In the genomic region with DNA sequence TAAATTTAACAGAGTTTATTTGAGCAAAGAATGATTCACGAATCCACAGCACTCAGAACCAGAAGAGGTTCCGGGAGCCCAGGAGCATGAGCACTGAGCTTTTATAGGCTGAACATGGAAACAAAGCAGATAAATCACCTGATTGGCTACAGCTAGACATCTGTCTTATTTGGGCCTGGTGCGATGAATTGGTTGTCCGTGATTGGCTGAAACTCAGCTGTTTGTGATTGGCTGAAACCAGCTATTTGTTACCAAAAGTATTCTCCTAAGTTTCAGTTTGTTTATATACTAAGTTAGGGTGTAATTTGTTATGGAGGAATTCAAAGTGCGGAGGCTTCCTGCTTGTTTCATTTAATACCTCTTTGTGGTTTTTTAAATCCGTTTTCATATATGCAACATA, we compare ENCODE assay signal across 15 cellular contexts. TPM values are rescaled to one million over a fixed set of nuclear protein-coding genes. Genes with fewer than 3 reads are reported as not detected.
DNase-seq lines count a peak whose midpoint lies in the region; ATAC-seq, FAIRE-seq and TF ChIP-seq lines count a peak whose summit lies in the region.
"Had no signal": no experiment of that assay in that cellular context is flagged by ENCODE, and none has a peak within 500 bp of the region (broad histone marks: within the 10 kb centered on the region; RNA-seq: fewer than 3 reads in every experiment).

No MANE protein-coding gene starts in this region.

- H3K79me2 ChIP-seq in endothelial cell of umbilical vein (ENCODE audit: control insufficient read depth, insufficient read depth, low read length): no peaks in the 10 kb centered on the region

- peak overlapping the region; percentile 65 for H3K27ac Mint-ChIP-seq in activated CD8-positive, alpha-beta T cell treated with anti-CD3 and anti-CD28 coated beads, Interleukin-2, amount 10 ng/mL, durations not matched to agents 7 days and 5 days
- H3K27ac Mint-ChIP-seq in mesothelial cell of epicardium: no peak overlapping the region

- no peaks in the 10 kb centered on the region for H4K20me1 ChIP-seq in endothelial cell of umbilical vein (replicated peaks; ENCODE audit: control insufficient read depth, extremely low read depth, insufficient read depth, low read length)

- no peak overlapping the region for H2AFZ ChIP-seq in endothelial cell of umbilical vein (ENCODE audit: low read depth, low read length)

- CTCF ChIA-PET in activated CD8-positive, alpha-beta T cell treated with anti-CD3 and anti-CD28 coated beads, Interleukin-2, amount 10 ng/mL, durations not matched to agents 7 days and 5 days (lab: Charles Lee): interaction anchor here (0.7 to 4.1 kb wide), 14 partner anchors 8 to 1092 kb away, joined by 3 to 35 read pairs (median 6); a partner anchor contains a TSS
- CTCF ChIA-PET in endothelial cell of umbilical vein (lab: Charles Lee): interaction anchor here (1.0 to 1.8 kb wide), 3 partner anchors 9 to 14 kb away, joined by 3 to 6 read pairs (median 3); no protein-coding TSS in a partner anchor

- H3K4me1 Mint-ChIP-seq in activated CD8-positive, alpha-beta T cell treated with anti-CD3 and anti-CD28 coated beads, Interleukin-2, amount 10 ng/mL, durations not matched to agents 7 days and 5 days (ENCODE audit: low read depth): peaks cover 41% of the 10 kb centered on the region
- H3K4me1 Mint-ChIP-seq in mesothelial cell of epicardium: peaks cover 6% of the 10 kb centered on the region

- DNase-seq in stimulated activated CD4-positive, alpha-beta T cell treated with anti-CD3 and anti-CD28 coated beads, Interleukin-1b, Interleukin-23, amount 100 ng/mL, for 48 hours: peak; percentile 66
- no peak for DNase-seq in stimulated activated CD4-positive, alpha-beta T cell treated with anti-CD3 and anti-CD28 coated beads, Interleukin-2, amount 100 ng/mL, for 48 hours
- peak; percentile 53 for DNase-seq in activated CD8-positive, alpha-beta T cell treated with anti-CD3 and anti-CD28 coated beads, Interleukin-2, amount 10 ng/mL, durations not matched to agents 7 days and 5 days
- DNase-seq in endothelial cell of umbilical vein (ENCODE audit: low read depth, low spot score) (no peak), prostate gland (ENCODE audit: low spot score) (no peak), mesothelial cell of epicardium (ENCODE audit: low spot score in 2 of 2, unreplicated experiment in 2 of 2) (no peak)
- DNase-seq: DMS79 treated with DMSO at 0.1 percent for 48 hours, NCI-H187, T1000 had no signal

- H3K4me2 ChIP-seq in endothelial cell of umbilical vein (ENCODE audit: insufficient read depth, low read length): no peak overlapping the region
- H3K4me2 ChIP-seq: KMS-11 had no signal

- ATAC-seq in activated CD8-positive, alpha-beta T cell treated with anti-CD3 and anti-CD28 coated beads, Interleukin-2, amount 10 ng/mL, durations not matched to agents 7 days and 5 days: peak; percentile 81
- no peak for ATAC-seq in HG03025 (IDR thresholded peaks at IDR 0.05; ENCODE audit: low FRiP score, unreplicated experiment)
- ATAC-seq in GM18517 (IDR thresholded peaks at IDR 0.05; ENCODE audit: unreplicated experiment): no peak

- H3K4me3 ChIP-seq in endothelial cell of umbilical vein (replicated peaks in 1 of 3; ENCODE audit: insufficient read depth in 1 of 3, low read depth in 1 of 3, low read length in 3 of 3) (no peak overlapping the region), prostate gland (no peak overlapping the region)

- no peaks in the 10 kb centered on the region for H3K9me3 Mint-ChIP-seq in activated CD8-positive, alpha-beta T cell treated with anti-CD3 and anti-CD28 coated beads, Interleukin-2, amount 10 ng/mL, durations not matched to agents 7 days and 5 days (ENCODE audit: insufficient read depth)
- H3K9me3 Mint-ChIP-seq in mesothelial cell of epicardium: no peaks in the 10 kb centered on the region

- H3K27me3 Mint-ChIP-seq in activated CD8-positive, alpha-beta T cell treated with anti-CD3 and anti-CD28 coated beads, Interleukin-2, amount 10 ng/mL, durations not matched to agents 7 days and 5 days (ENCODE audit: low read depth): no peaks in the 10 kb centered on the region
- peaks cover 4% of the 10 kb centered on the region for H3K27me3 Mint-ChIP-seq in mesothelial cell of epicardium (ENCODE audit: low read depth)

- no TSS peak for BruUV-seq in endothelial cell of umbilical vein (replicated peaks; lab: Mats Ljungman, UMichigan)

- H3K9me1 ChIP-seq in endothelial cell of umbilical vein (replicated peaks; ENCODE audit: control insufficient read depth, extremely low read depth, insufficient read depth, low read length): no peaks in the 10 kb centered on the region

- H3K27ac ChIP-seq in endothelial cell of umbilical vein (ENCODE audit: insufficient read depth, low read depth, low read length) (no peak overlapping the region), prostate gland (no peak overlapping the region)
- H3K27ac ChIP-seq: brain microvascular endothelial cell, KMS-11 had no signal

- TF ChIP-seq POLR2A in endothelial cell of umbilical vein (IDR thresholded peaks at IDR 0.05; ENCODE audit: low read depth, low read length): no peak
- TF ChIP-seq POLR2A in prostate gland (IDR thresholded peaks at IDR 0.05): no peak

- intact Hi-C loops in endothelial cell of umbilical vein (cut with micrococcal nuclease) (no loop called here), prostate gland (cut with DNase I) (no loop called here)

- H3K9me3 ChIP-seq in endothelial cell of umbilical vein (replicated peaks; ENCODE audit: control insufficient read depth, insufficient read depth, low read length): no peaks in the 10 kb centered on the region
- no peaks in the 10 kb centered on the region for H3K9me3 ChIP-seq in prostate gland

- POLR2A ChIA-PET in activated CD8-positive, alpha-beta T cell treated with anti-CD3 and anti-CD28 coated beads, Interleukin-2, amount 10 ng/mL, durations not matched to agents 7 days and 5 days (lab: Charles Lee): interaction anchor here (0.9 to 5.9 kb wide), 11 partner anchors 10 to 56 kb away, joined by 3 to 58 read pairs (median 4); a partner anchor contains a TSS
- POLR2A ChIA-PET in endothelial cell of umbilical vein (lab: Charles Lee): no interaction called here

- peak; percentile 21 for FAIRE-seq in endothelial cell of umbilical vein (lab: Jason Lieb, UNC)
- FAIRE-seq: frontal cortex had no signal

- dilution Hi-C loops in endothelial cell of umbilical vein (cut with MboI; ENCODE audit: extremely low pct_ligation_motif_present, low sequenced_read_pairs): no loop called here

- H3K27me3 ChIP-seq in endothelial cell of umbilical vein (ENCODE audit: control insufficient read depth in 2 of 2, insufficient read depth in 2 of 2, low read length in 2 of 2): peaks cover 0 to 3% of the 10 kb centered on the region in 2 experiments
- no peaks in the 10 kb centered on the region for H3K27me3 ChIP-seq in prostate gland (replicated peaks; ENCODE audit: insufficient read depth)
- H3K27me3 ChIP-seq: brain microvascular endothelial cell had no signal

- no peaks in the 10 kb centered on the region for H3K36me3 Mint-ChIP-seq in activated CD8-positive, alpha-beta T cell treated with anti-CD3 and anti-CD28 coated beads, Interleukin-2, amount 10 ng/mL, durations not matched to agents 7 days and 5 days (ENCODE audit: low read depth)
- H3K36me3 Mint-ChIP-seq in mesothelial cell of epicardium: no peaks in the 10 kb centered on the region

- TF ChIP-seq CTCF in endothelial cell of umbilical vein (IDR thresholded peaks at IDR 0.05; ENCODE audit: extremely low read depth in 1 of 2, insufficient read depth in 1 of 2, low read depth in 1 of 2, low read length in 2 of 2): no peak
- no peak for TF ChIP-seq CTCF in prostate gland (IDR thresholded peaks at IDR 0.05)
- TF ChIP-seq CTCF in mesothelial cell of epicardium (IDR thresholded peaks at IDR 0.05; ENCODE audit: unreplicated experiment): no peak

- peak overlapping the region; percentile 55 for H3K4me3 Mint-ChIP-seq in activated CD8-positive, alpha-beta T cell treated with anti-CD3 and anti-CD28 coated beads, Interleukin-2, amount 10 ng/mL, durations not matched to agents 7 days and 5 days
- H3K4me3 Mint-ChIP-seq in mesothelial cell of epicardium: no peak overlapping the region

- H3K4me1 ChIP-seq in endothelial cell of umbilical vein (ENCODE audit: control insufficient read depth, extremely low read depth, insufficient read depth, low read length) (peaks cover 3% of the 10 kb centered on the region), prostate gland (replicated peaks) (no peaks in the 10 kb centered on the region)

- no peak overlapping the region for H3K9ac ChIP-seq in endothelial cell of umbilical vein (replicated peaks; ENCODE audit: extremely low read depth, insufficient read depth, low read length)
- H3K9ac ChIP-seq: KMS-11 had no signal

- H3K36me3 ChIP-seq in endothelial cell of umbilical vein (ENCODE audit: control insufficient read depth in 2 of 2, extremely low read depth in 1 of 2, insufficient read depth in 2 of 2, low read length in 2 of 2) (no peaks in the 10 kb centered on the region), prostate gland (no peaks in the 10 kb centered on the region)
- H3K36me3 ChIP-seq: brain microvascular endothelial cell had no signal

- 82% methylated on average over 6 of the region's 6 CpGs for WGBS in prostate gland

TF ChIP-seq in endothelial cell of umbilical vein, 7 proteins besides CTCF, POLR2A, EP300 and RAD21:
- TF ChIP-seq MYC (IDR thresholded peaks at IDR 0.05; ENCODE audit: low read depth, low read length) (no peak), FOS (IDR thresholded peaks at IDR 0.05; ENCODE audit: borderline replicate concordance, insufficient read depth, low read length) (no peak), JUN (IDR thresholded peaks at IDR 0.05; ENCODE audit: borderline replicate concordance, insufficient read depth, insufficient read length, low read depth) (no peak), POLR2AphosphoS5 (IDR thresholded peaks at IDR 0.05; ENCODE audit: insufficient read depth, low read depth, low read length) (no peak)
- TF ChIP-seq, protein P1, sequence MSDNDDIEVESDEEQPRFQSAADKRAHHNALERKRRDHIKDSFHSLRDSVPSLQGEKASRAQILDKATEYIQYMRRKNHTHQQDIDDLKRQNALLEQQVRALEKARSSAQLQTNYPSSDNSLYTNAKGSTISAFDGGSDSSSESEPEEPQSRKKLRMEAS (IDR thresholded peaks at IDR 0.05; ENCODE audit: insufficient read depth, insufficient read length): no peak

RNA-seq across cellular contexts. Expression of a gene that starts 15.8 kb away (rescaled TPM):
- total RNA-seq in activated CD8-positive, alpha-beta T cell treated with anti-CD3 and anti-CD28 coated beads, Interleukin-2, amount 10 ng/mL, durations not matched to agents 7 days and 5 days: 100 to 1,000 TPM; 386 TPM
- not detected in 2 replicates for total RNA-seq in endothelial cell of umbilical vein
- not detected in 2 replicates for polyA plus RNA-seq in endothelial cell of umbilical vein
- polyA plus RNA-seq in endothelial cell of umbilical vein (2011; cell fraction: cytosol; rRNA removed): 0.05 TPM in 1 of 2 replicates, not detected in the other
- not detected in 2 replicates for polyA plus RNA-seq in endothelial cell of umbilical vein (2011; cell fraction: nucleus; rRNA removed)
- polyA plus RNA-seq in endothelial cell of umbilical vein (2012): 0.26 TPM in 1 of 2 replicates, not detected in the other
- polyA minus RNA-seq in endothelial cell of umbilical vein: 0.22 and 0.83 TPM in 2 replicates
- not detected for polyA minus RNA-seq in endothelial cell of umbilical vein (2011; cell fraction: cytosol; rRNA and poly(A)+ RNA removed)
- polyA minus RNA-seq in endothelial cell of umbilical vein (2011; cell fraction: nucleus; rRNA and poly(A)+ RNA removed): not detected in 2 replicates
- 10 to 100 TPM in 1 of 2 donors, 1 to 10 TPM in 1; 3.3 to 11.3 TPM for total RNA-seq in prostate gland
- not detected in 3 replicates for total RNA-seq in mesothelial cell of epicardium
- total RNA-seq: osteocyte had no signal

Comparison
In these comparisons a context has a peak if more than half of its experiments do, and no peak if none do; other contexts are left out.
1. DNase-seq: peak in stimulated activated CD4-positive, alpha-beta T cell treated with anti-CD3 and anti-CD28 coated beads, Interleukin-1b, Interleukin-23, amount 100 ng/mL, for 48 hours (single experiment) and activated CD8-positive, alpha-beta T cell treated with anti-CD3 and anti-CD28 coated beads, Interleukin-2, amount 10 ng/mL, durations not matched to agents 7 days and 5 days (single experiment); none in stimulated activated CD4-positive, alpha-beta T cell treated with anti-CD3 and anti-CD28 coated beads, Interleukin-2, amount 100 ng/mL, for 48 hours (0 of 2), endothelial cell of umbilical vein (single experiment), prostate gland (single experiment) and mesothelial cell of epicardium (0 of 2).
2. RNA of a gene that starts 15.8 kb away (total RNA-seq): 386 TPM in activated CD8-positive, alpha-beta T cell treated with anti-CD3 and anti-CD28 coated beads, Interleukin-2, amount 10 ng/mL, durations not matched to agents 7 days and 5 days; 3.3 to 11.3 TPM in prostate gland, not detected in endothelial cell of umbilical vein and not detected in mesothelial cell of epicardium; every median in the first group is over 10 times any median in the second.